In the genomic region with DNA sequence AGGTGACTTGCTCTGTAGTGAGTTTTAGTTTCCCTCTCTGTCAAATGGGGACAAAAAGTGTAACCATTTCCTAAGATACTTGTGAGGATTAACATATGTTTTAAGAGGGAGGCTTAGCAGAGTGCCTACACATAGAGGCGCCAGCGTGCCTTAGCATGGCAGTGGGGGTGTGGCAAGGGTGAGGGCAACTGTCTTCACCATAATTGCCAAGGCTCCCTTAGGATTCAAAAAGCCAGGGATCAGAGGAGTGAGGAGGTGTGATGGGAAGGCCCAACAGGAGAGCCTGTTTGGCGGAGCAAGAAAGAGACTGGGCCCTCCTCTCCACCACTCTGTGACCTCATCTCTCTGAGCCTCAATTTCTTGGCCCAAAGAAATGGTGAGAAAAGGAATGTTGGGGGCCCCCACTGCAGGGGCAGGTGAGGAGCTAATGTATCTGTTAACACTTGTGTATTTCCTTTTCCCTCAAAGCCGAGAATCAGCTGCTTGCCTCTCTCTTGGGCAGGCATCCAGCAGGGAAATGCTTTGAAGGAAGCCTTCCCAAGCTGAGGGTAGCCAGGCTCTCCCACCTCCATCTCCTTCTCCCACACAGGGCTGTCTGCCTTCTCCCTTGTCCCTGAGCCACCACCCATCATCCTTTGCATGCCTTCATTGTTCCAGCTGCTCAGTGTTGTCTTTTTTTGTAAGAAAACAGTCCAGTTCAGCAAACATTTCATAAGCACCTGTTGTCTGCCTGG, we compare ENCODE assay signal across 22 cellular contexts.
DNase-seq lines count a peak whose midpoint lies in the region; ATAC-seq and TF ChIP-seq lines count a peak whose summit lies in the region.
"Had no signal": no experiment of that assay in that cellular context is flagged by ENCODE, and none has a peak within 500 bp of the region (broad histone marks: within the 10 kb centered on the region; RNA-seq: fewer than 3 reads in every experiment).

No MANE protein-coding gene starts in this region.

- no peak overlapping the region for H4K8ac ChIP-seq in neuronal stem cell (ENCODE audit: low read depth, low read length)

- H3K4me3 Mint-ChIP-seq in endodermal cell, result no peak overlapping the region
- no peak overlapping the region for H3K4me3 Mint-ChIP-seq in activated CD8-positive, alpha-beta memory T cell treated with anti-CD3 and anti-CD28 coated beads, Interleukin-2, amount 10 ng/mL, durations not matched to agents 7 days and 5 days
- H3K4me3 Mint-ChIP-seq: activated B cell treated with CpG ODN at 0.5 μM for 24 hours; activated CD8-positive, alpha-beta T cell treated with anti-CD3 and anti-CD28 coated beads for 36 hours; activated naive CD4-positive, alpha-beta T cell treated with anti-CD3 and anti-CD28 coated beads, Interleukin-2, amount 10 ng/mL, durations not matched to agents 7 days and 5 days; activated T-cell treated with anti-CD3 and anti-CD28 coated beads, Interleukin-2, amount 50 U/mL, for 24 hours; stimulated activated naive B cell treated with anti-CD40 and anti-IgM and Interleukin-4, amounts not matched to agents 10 μg/mL and 1 μg/mL and 100 μg/mL, for 72 hours; T-helper 2 cell treated with Interferon-gamma antibody and Interleukin-4, amounts not matched to agents 5 μg/mL and 100 μg/mL, for 36 hours had no signal

- H3K27me3 ChIP-seq in endodermal cell (ENCODE audit: control insufficient read depth, insufficient read depth, low read length, poor library complexity, severe bottlenecking) (no peaks in the 10 kb centered on the region), neuronal stem cell (ENCODE audit: control insufficient read depth in 3 of 3, insufficient read depth in 3 of 3, low read depth in 1 of 3, low read length in 3 of 3) (peaks cover 0 to 2% (median 0%) of the 10 kb centered on the region in 3 experiments), transverse colon (no peaks in the 10 kb centered on the region)
- H3K27me3 ChIP-seq: BLaER1 treated with 17β-estradiol and CSF1 and Interleukin-3, amounts not matched to agents 10 nM and 100 nM; MG63; right lobe of liver had no signal

- intact Hi-C loops in transverse colon (cut with DNase I; ENCODE audit: low total_unique reads), result no loop called here

- no peak overlapping the region for H3K27ac ChIP-seq in endodermal cell (ENCODE audit: low read depth, low read length)
- H3K27ac ChIP-seq in neuronal stem cell (replicated peaks; ENCODE audit: low read length), result no peak overlapping the region
- peak overlapping the region; percentile 41 to 87 (median 69) for H3K27ac ChIP-seq in transverse colon
- H3K27ac ChIP-seq: BLaER1 treated with 17β-estradiol and CSF1 and Interleukin-3, amounts not matched to agents 10 nM and 100 nM; neutrophil; right lobe of liver had no signal

- no peak for TF ChIP-seq EP300 in transverse colon (IDR thresholded peaks at IDR 0.05; ENCODE audit: low read depth)

- no peak overlapping the region for H4K91ac ChIP-seq in neuronal stem cell (ENCODE audit: low read depth, low read length, poor library complexity)

- H3K4me1 Mint-ChIP-seq in endodermal cell, result peaks cover 28% of the 10 kb centered on the region
- peaks cover 4% of the 10 kb centered on the region for H3K4me1 Mint-ChIP-seq in activated CD8-positive, alpha-beta memory T cell treated with anti-CD3 and anti-CD28 coated beads, Interleukin-2, amount 10 ng/mL, durations not matched to agents 7 days and 5 days
- H3K4me1 Mint-ChIP-seq: activated B cell treated with CpG ODN at 0.5 μM for 24 hours; activated naive CD4-positive, alpha-beta T cell treated with anti-CD3 and anti-CD28 coated beads, Interleukin-2, amount 10 ng/mL, durations not matched to agents 7 days and 5 days; stimulated activated naive B cell treated with anti-CD40 and anti-IgM and Interleukin-4, amounts not matched to agents 10 μg/mL and 1 μg/mL and 100 μg/mL, for 72 hours had no signal

- WGBS in endodermal cell (ENCODE audit: insufficient coverage in 1 of 2, insufficient read length in 1 of 2), 2 experiments, result 89 to 96% methylated on average over 3 to 4 of the region's 4 CpGs
- no CpG with 5 or more reads among the region's 4 CpGs for WGBS in neuronal stem cell (ENCODE audit: extremely low coverage in 2 of 2, insufficient read length in 2 of 2, insufficient replicate concordance in 1 of 2), 2 donors
- 72% methylated on average over 4 of the region's 4 CpGs; no CpG with 5 or more reads in 1 of the 2 donors for WGBS in transverse colon (ENCODE audit: low coverage in 1 of 2), 2 donors

- H3K4me1 ChIP-seq in endodermal cell (ENCODE audit: control insufficient read depth, insufficient read depth, low read length) (no peaks in the 10 kb centered on the region), neuronal stem cell (ENCODE audit: control insufficient read depth in 2 of 2, insufficient read depth in 1 of 2, low read depth in 1 of 2, low read length in 2 of 2) (peaks cover 2 to 21% of the 10 kb centered on the region in 2 donors), transverse colon (peaks cover 34 to 78% (median 50%) of the 10 kb centered on the region in 4 donors)
- H3K4me1 ChIP-seq: right lobe of liver had no signal

- no peak overlapping the region for H2BK12ac ChIP-seq in neuronal stem cell (ENCODE audit: low read length)

- H3K9me3 Mint-ChIP-seq in endodermal cell, result no peaks in the 10 kb centered on the region
- H3K9me3 Mint-ChIP-seq in activated CD8-positive, alpha-beta memory T cell treated with anti-CD3 and anti-CD28 coated beads, Interleukin-2, amount 10 ng/mL, durations not matched to agents 7 days and 5 days (ENCODE audit: low read depth), result no peaks in the 10 kb centered on the region
- H3K9me3 Mint-ChIP-seq: activated B cell treated with CpG ODN at 0.5 μM for 24 hours; activated CD8-positive, alpha-beta T cell treated with anti-CD3 and anti-CD28 coated beads for 36 hours; activated naive CD4-positive, alpha-beta T cell treated with anti-CD3 and anti-CD28 coated beads, Interleukin-2, amount 10 ng/mL, durations not matched to agents 7 days and 5 days; activated T-cell treated with anti-CD3 and anti-CD28 coated beads, Interleukin-2, amount 50 U/mL, for 24 hours; stimulated activated naive B cell treated with anti-CD40 and anti-IgM and Interleukin-4, amounts not matched to agents 10 μg/mL and 1 μg/mL and 100 μg/mL, for 72 hours; T-helper 2 cell treated with Interferon-gamma antibody and Interleukin-4, amounts not matched to agents 5 μg/mL and 100 μg/mL, for 36 hours had no signal

- no peak for ATAC-seq in activated CD8-positive, alpha-beta memory T cell treated with anti-CD3 and anti-CD28 coated beads, Interleukin-2, amount 10 ng/mL, durations not matched to agents 7 days and 5 days
- no peak for ATAC-seq in GM19328 (IDR thresholded peaks at IDR 0.05; ENCODE audit: unreplicated experiment)
- ATAC-seq: activated CD8-positive, alpha-beta T cell treated with anti-CD3 and anti-CD28 coated beads for 36 hours; Panc1; right lobe of liver; stimulated activated naive B cell treated with anti-CD40 and anti-IgM and Interleukin-4, amounts not matched to agents 10 μg/mL and 1 μg/mL and 100 μg/mL, for 72 hours had no signal

- H3K9me3 ChIP-seq in endodermal cell (ENCODE audit: control insufficient read depth, low read length), result no peaks in the 10 kb centered on the region
- H3K9me3 ChIP-seq in neuronal stem cell (replicated peaks in 1 of 2; ENCODE audit: control insufficient read depth in 2 of 2, insufficient read depth in 1 of 2, low read depth in 1 of 2, low read length in 2 of 2), result no peaks in the 10 kb centered on the region
- no peaks in the 10 kb centered on the region for H3K9me3 ChIP-seq in transverse colon
- H3K9me3 ChIP-seq: BLaER1 treated with 17β-estradiol and CSF1 and Interleukin-3, amounts not matched to agents 10 nM and 100 nM; MG63; neutrophil; right lobe of liver had no signal

- H2AK5ac ChIP-seq in neuronal stem cell (ENCODE audit: low read depth, low read length), result peak overlapping the region; percentile 9

- H2BK120ac ChIP-seq in neuronal stem cell (ENCODE audit: low read depth, low read length), result no peak overlapping the region

- no peak overlapping the region for H2BK15ac ChIP-seq in neuronal stem cell (ENCODE audit: low read length)

- no peak overlapping the region for H3K9ac ChIP-seq in endodermal cell (ENCODE audit: extremely low read depth, low read length, poor library complexity, severe bottlenecking)
- H3K9ac ChIP-seq in neuronal stem cell (ENCODE audit: low read depth, low read length, poor library complexity), result no peak overlapping the region
- H3K9ac ChIP-seq: BLaER1 treated with 17β-estradiol and CSF1 and Interleukin-3, amounts not matched to agents 10 nM and 100 nM had no signal

- no peak overlapping the region for H3K14ac ChIP-seq in neuronal stem cell (ENCODE audit: low read length)

- H3K4me3 ChIP-seq in endodermal cell (ENCODE audit: low read length), result no peak overlapping the region
- H3K4me3 ChIP-seq in neuronal stem cell (ENCODE audit: low read length in 2 of 2), result no peak overlapping the region
- H3K4me3 ChIP-seq in transverse colon, result no peak overlapping the region
- H3K4me3 ChIP-seq: BLaER1 treated with 17β-estradiol and CSF1 and Interleukin-3, amounts not matched to agents 10 nM and 100 nM; MG63; right lobe of liver had no signal

- H3K36me3 Mint-ChIP-seq in endodermal cell (ENCODE audit: low read depth), result no peaks in the 10 kb centered on the region
- no peaks in the 10 kb centered on the region for H3K36me3 Mint-ChIP-seq in activated CD8-positive, alpha-beta memory T cell treated with anti-CD3 and anti-CD28 coated beads, Interleukin-2, amount 10 ng/mL, durations not matched to agents 7 days and 5 days
- H3K36me3 Mint-ChIP-seq: activated naive CD4-positive, alpha-beta T cell treated with anti-CD3 and anti-CD28 coated beads, Interleukin-2, amount 10 ng/mL, durations not matched to agents 7 days and 5 days; stimulated activated naive B cell treated with anti-CD40 and anti-IgM and Interleukin-4, amounts not matched to agents 10 μg/mL and 1 μg/mL and 100 μg/mL, for 72 hours had no signal

- CTCF ChIA-PET in activated CD8-positive, alpha-beta memory T cell treated with anti-CD3 and anti-CD28 coated beads, Interleukin-2, amount 10 ng/mL, durations not matched to agents 7 days and 5 days (lab: Charles Lee), result no interaction called here

- H3K27ac Mint-ChIP-seq in endodermal cell, result peak overlapping the region; percentile 26
- no peak overlapping the region for H3K27ac Mint-ChIP-seq in activated CD8-positive, alpha-beta memory T cell treated with anti-CD3 and anti-CD28 coated beads, Interleukin-2, amount 10 ng/mL, durations not matched to agents 7 days and 5 days
- H3K27ac Mint-ChIP-seq: activated B cell treated with CpG ODN at 0.5 μM for 24 hours; activated CD8-positive, alpha-beta T cell treated with anti-CD3 and anti-CD28 coated beads for 36 hours; activated naive CD4-positive, alpha-beta T cell treated with anti-CD3 and anti-CD28 coated beads, Interleukin-2, amount 10 ng/mL, durations not matched to agents 7 days and 5 days; activated T-cell treated with anti-CD3 and anti-CD28 coated beads, Interleukin-2, amount 50 U/mL, for 24 hours; stimulated activated naive B cell treated with anti-CD40 and anti-IgM and Interleukin-4, amounts not matched to agents 10 μg/mL and 1 μg/mL and 100 μg/mL, for 72 hours; T-helper 2 cell treated with Interferon-gamma antibody and Interleukin-4, amounts not matched to agents 5 μg/mL and 100 μg/mL, for 36 hours had no signal

- H3K27me3 Mint-ChIP-seq in endodermal cell (ENCODE audit: insufficient read depth), result no peaks in the 10 kb centered on the region
- peaks cover 8% of the 10 kb centered on the region for H3K27me3 Mint-ChIP-seq in activated CD8-positive, alpha-beta memory T cell treated with anti-CD3 and anti-CD28 coated beads, Interleukin-2, amount 10 ng/mL, durations not matched to agents 7 days and 5 days
- H3K27me3 Mint-ChIP-seq: activated B cell treated with CpG ODN at 0.5 μM for 24 hours had no signal

- TF ChIP-seq CTCF in endodermal cell (conservative IDR thresholded peaks at IDR 0.05) (no peak), transverse colon (IDR thresholded peaks at IDR 0.05) (no peak)

- no peak for TF ChIP-seq POLR2A in transverse colon (IDR thresholded peaks at IDR 0.05)

- H3K23ac ChIP-seq in neuronal stem cell (ENCODE audit: low read depth, low read length, poor library complexity), result no peak overlapping the region

- H3K36me3 ChIP-seq in endodermal cell (ENCODE audit: control insufficient read depth, insufficient read depth, low read length), result no peaks in the 10 kb centered on the region
- peaks cover 0 to 4% of the 10 kb centered on the region in 2 donors for H3K36me3 ChIP-seq in neuronal stem cell (replicated peaks in 1 of 2; ENCODE audit: control insufficient read depth in 2 of 2, insufficient read depth in 2 of 2, low read length in 2 of 2)
- H3K36me3 ChIP-seq in transverse colon, result no peaks in the 10 kb centered on the region
- H3K36me3 ChIP-seq: BLaER1 treated with 17β-estradiol and CSF1 and Interleukin-3, amounts not matched to agents 10 nM and 100 nM; MG63; neutrophil; right lobe of liver had no signal

- peak overlapping the region; percentile 5 for H3K18ac ChIP-seq in neuronal stem cell (ENCODE audit: low read length)

- no peak overlapping the region for H2BK5ac ChIP-seq in neuronal stem cell (ENCODE audit: low read length)

- in situ Hi-C loops in transverse colon (cut with MboI; ENCODE audit: low pct_ligation_motif_present in 1 of 4, low pct_unique_long_range_greater_than_20kb in 1 of 4, low sequenced_read_pairs in 3 of 4), result no loop called here

- DNase-seq in NCI-H524 (lab: John Stamatoyannopoulos, UW), result peak; percentile 23 to 28
- DNase-seq in NCI-H524 treated with DMSO at 0.1 percent for 48 hours (lab: John Stamatoyannopoulos, UW), result no peak
- DNase-seq in endodermal cell, result no peak
- no peak for DNase-seq in neuronal stem cell (ENCODE audit: low spot score)
- no peak for DNase-seq in transverse colon
- DNase-seq in activated CD8-positive, alpha-beta memory T cell treated with anti-CD3 and anti-CD28 coated beads, Interleukin-2, amount 10 ng/mL, durations not matched to agents 7 days and 5 days, result no peak
- DNase-seq in putamen (ENCODE audit: low spot score), result no peak
- DNase-seq: activated B cell treated with CpG ODN at 0.5 μM for 24 hours; activated CD8-positive, alpha-beta T cell treated with anti-CD3 and anti-CD28 coated beads for 36 hours; activated naive CD4-positive, alpha-beta T cell treated with anti-CD3 and anti-CD28 coated beads, Interleukin-2, amount 10 ng/mL, durations not matched to agents 7 days and 5 days; activated T-cell treated with anti-CD3 and anti-CD28 coated beads, Interleukin-2, amount 50 U/mL, for 24 hours; kidney; mesenchymal stem cell; MG63; NCI-H146; right lobe of liver; stimulated activated naive B cell treated with anti-CD40 and anti-IgM and Interleukin-4, amounts not matched to agents 10 μg/mL and 1 μg/mL and 100 μg/mL, for 72 hours had no signal

- H2AFZ ChIP-seq in neuronal stem cell (ENCODE audit: low read length), result no peak overlapping the region

- H3K4me2 ChIP-seq in neuronal stem cell (ENCODE audit: insufficient read depth, low read length, poor library complexity, severe bottlenecking), result no peak overlapping the region

- peaks cover 17% of the 10 kb centered on the region for H3K79me1 ChIP-seq in neuronal stem cell (ENCODE audit: low read depth, low read length)

- no peak overlapping the region for H3K4ac ChIP-seq in neuronal stem cell (ENCODE audit: low read length)

Comparison
In these comparisons a context has a peak if more than half of its experiments do, and no peak if none do; other contexts are left out.
1. DNase-seq: peak in NCI-H524 (2 of 2); none in NCI-H524 treated with DMSO at 0.1 percent for 48 hours (single experiment), endodermal cell (single experiment), neuronal stem cell (single experiment), transverse colon (single experiment), activated CD8-positive, alpha-beta memory T cell treated with anti-CD3 and anti-CD28 coated beads, Interleukin-2, amount 10 ng/mL, durations not matched to agents 7 days and 5 days (single experiment) and putamen (single experiment).
2. H3K27ac ChIP-seq: peak in transverse colon (4 of 4); none in endodermal cell (single experiment) and neuronal stem cell (single experiment).